Comparison of ENCODE assay signal across 8 cellular contexts in genomic region chr1:161159915-161160248, GRCh38. TPM values are rescaled to one million over a fixed set of nuclear protein-coding genes. Genes with fewer than 3 reads are reported as not detected.
DNase-seq lines count a peak whose midpoint lies in the region; ATAC-seq and TF ChIP-seq lines count a peak whose summit lies in the region.

No MANE protein-coding gene starts in this region.

- H3K27me3 ChIP-seq in BE2C = no peaks in the 10 kb centered on the region

- H3K27me3 Mint-ChIP-seq in naive thymus-derived CD8-positive, alpha-beta T cell = no peaks in the 10 kb centered on the region

- peak overlapping the region; percentile 80 to 88 for H3K27ac ChIP-seq in coronary artery

- peak overlapping the region; percentile 74 to 97 (median 96) for H3K27ac Mint-ChIP-seq in naive thymus-derived CD8-positive, alpha-beta T cell

- peak overlapping the region; percentile 88 to 97 (median 93) for H3K4me3 Mint-ChIP-seq in naive thymus-derived CD8-positive, alpha-beta T cell

- H3K36me3 ChIP-seq in BE2C = no peaks in the 10 kb centered on the region; the same call in 1 of the 2 replicates

- H3K9me3 ChIP-seq in BE2C = no peaks in the 10 kb centered on the region

- no peak for TF ChIP-seq POLR2A in erythroblast (IDR thresholded peaks at IDR 0.05; ENCODE audit: low read length)

- POLR2A ChIA-PET in naive thymus-derived CD8-positive, alpha-beta T cell (lab: Charles Lee) = interaction anchor here (1.3 to 2.5 kb wide), 3 partner anchors 22 to 42 kb away, joined by 4 to 15 read pairs (median 5); partner anchors contain the start of gene NDUFS2

- DNase-seq in BE2C (no peak), coronary artery (ENCODE audit: low spot score) (no peak), dedifferentiated amniotic fluid mesenchymal stem cell (ENCODE audit: extremely low spot score) (no peak), erythroblast (lab: John Stamatoyannopoulos, UW) (no peak)
- no peak for DNase-seq in Jurkat, Clone E6-1 (ENCODE audit: low read depth, low spot score)
- DNase-seq in naive thymus-derived CD8-positive, alpha-beta T cell = no peak
- DNase-seq in NK-92 treated with Interleukin-12 subunit alpha and Interleukin-12 subunit beta, amount 100 ng/mL, for 24 hours (lab: John Stamatoyannopoulos, UW) = no peak

- H3K4me1 ChIP-seq in BE2C = no peaks in the 10 kb centered on the region; the same call in 1 of the 2 replicates

- peak overlapping the region; percentile 78 for H3K4me3 ChIP-seq in BE2C (ENCODE audit: low read depth, low read length)
- H3K4me3 ChIP-seq in Jurkat, Clone E6-1 (ENCODE audit: low read length) = peak overlapping the region; percentile 95
- peak overlapping the region; percentile 93 for H3K4me3 ChIP-seq in coronary artery

- H3K4me1 Mint-ChIP-seq in naive thymus-derived CD8-positive, alpha-beta T cell = peaks cover 34 to 73% (median 66%) of the 10 kb centered on the region in 4 donors

- TF ChIP-seq CTCF in BE2C (IDR thresholded peaks at IDR 0.05; ENCODE audit: low read depth, low read length) = no peak
- no peak for TF ChIP-seq CTCF in coronary artery (IDR thresholded peaks at IDR 0.05)

- ATAC-seq in naive thymus-derived CD8-positive, alpha-beta T cell = no peak
- ATAC-seq in HG03571 (IDR thresholded peaks at IDR 0.05; ENCODE audit: unreplicated experiment) = no peak

- H3K36me3 Mint-ChIP-seq in naive thymus-derived CD8-positive, alpha-beta T cell = peaks cover 0 to 51% (median 15%) of the 10 kb centered on the region in 3 donors

- H3K9me3 Mint-ChIP-seq in naive thymus-derived CD8-positive, alpha-beta T cell = no peaks in the 10 kb centered on the region

RNA-seq across cellular contexts. Expression of gene USP21, which starts 0.6 kb away (rescaled TPM):
- polyA plus RNA-seq in BE2C (2012; ENCODE audit: insufficient read depth, insufficient read length, low read depth) = 52.6 TPM
- polyA plus RNA-seq in Jurkat, Clone E6-1 (2012; ENCODE audit: insufficient read depth, insufficient read length) = 48.7 TPM
- 10 to 100 TPM; 59.2 to 63.8 TPM for total RNA-seq in naive thymus-derived CD8-positive, alpha-beta T cell
- polyA plus RNA-seq in naive thymus-derived CD8-positive, alpha-beta T cell = 10 to 100 TPM; 13.8 to 31.4 (median 14.6) TPM

RNA-seq across cellular contexts. Expression of gene UFC1, which starts 6.1 kb away (rescaled TPM):
- 135 TPM for polyA plus RNA-seq in BE2C (2012; ENCODE audit: insufficient read depth, insufficient read length, low read depth)
- polyA plus RNA-seq in Jurkat, Clone E6-1 (2012; ENCODE audit: insufficient read depth, insufficient read length) = 300 TPM
- 100 to 1,000 TPM; 116 to 118 TPM for total RNA-seq in naive thymus-derived CD8-positive, alpha-beta T cell
- polyA plus RNA-seq in naive thymus-derived CD8-positive, alpha-beta T cell = 100 to 1,000 TPM; 148 to 158 (median 155) TPM

RNA-seq across cellular contexts. Expression of gene PPOX, which starts 6.3 kb away (rescaled TPM):
- 42.7 TPM for polyA plus RNA-seq in BE2C (2012; ENCODE audit: insufficient read depth, insufficient read length, low read depth)
- 14.6 TPM for polyA plus RNA-seq in Jurkat, Clone E6-1 (2012; ENCODE audit: insufficient read depth, insufficient read length)
- 10 to 100 TPM; 76.2 to 82.1 TPM for total RNA-seq in naive thymus-derived CD8-positive, alpha-beta T cell
- 10 to 100 TPM; 12.0 to 17.8 (median 15.7) TPM for polyA plus RNA-seq in naive thymus-derived CD8-positive, alpha-beta T cell

RNA-seq across cellular contexts. Expression of gene B4GALT3, which starts 17.4 kb away (rescaled TPM):
- polyA plus RNA-seq in BE2C (2012; ENCODE audit: insufficient read depth, insufficient read length, low read depth) = 109 TPM
- 51.5 TPM for polyA plus RNA-seq in Jurkat, Clone E6-1 (2012; ENCODE audit: insufficient read depth, insufficient read length)
- 10 to 100 TPM; 81.0 to 97.4 TPM for total RNA-seq in naive thymus-derived CD8-positive, alpha-beta T cell
- polyA plus RNA-seq in naive thymus-derived CD8-positive, alpha-beta T cell = 10 to 100 TPM; 35.4 to 49.9 (median 37.6) TPM

RNA-seq across cellular contexts. Expression of gene DEDD, which starts 27.4 kb away (rescaled TPM):
- 129 TPM for polyA plus RNA-seq in BE2C (2012; ENCODE audit: insufficient read depth, insufficient read length, low read depth)
- polyA plus RNA-seq in Jurkat, Clone E6-1 (2012; ENCODE audit: insufficient read depth, insufficient read length) = 57.1 TPM
- total RNA-seq in naive thymus-derived CD8-positive, alpha-beta T cell = 10 to 100 TPM; 35.3 to 38.6 TPM
- 10 to 100 TPM; 29.0 to 35.4 (median 29.3) TPM for polyA plus RNA-seq in naive thymus-derived CD8-positive, alpha-beta T cell
